Comparison of ENCODE assay signal across 18 cellular contexts in the genomic region with DNA sequence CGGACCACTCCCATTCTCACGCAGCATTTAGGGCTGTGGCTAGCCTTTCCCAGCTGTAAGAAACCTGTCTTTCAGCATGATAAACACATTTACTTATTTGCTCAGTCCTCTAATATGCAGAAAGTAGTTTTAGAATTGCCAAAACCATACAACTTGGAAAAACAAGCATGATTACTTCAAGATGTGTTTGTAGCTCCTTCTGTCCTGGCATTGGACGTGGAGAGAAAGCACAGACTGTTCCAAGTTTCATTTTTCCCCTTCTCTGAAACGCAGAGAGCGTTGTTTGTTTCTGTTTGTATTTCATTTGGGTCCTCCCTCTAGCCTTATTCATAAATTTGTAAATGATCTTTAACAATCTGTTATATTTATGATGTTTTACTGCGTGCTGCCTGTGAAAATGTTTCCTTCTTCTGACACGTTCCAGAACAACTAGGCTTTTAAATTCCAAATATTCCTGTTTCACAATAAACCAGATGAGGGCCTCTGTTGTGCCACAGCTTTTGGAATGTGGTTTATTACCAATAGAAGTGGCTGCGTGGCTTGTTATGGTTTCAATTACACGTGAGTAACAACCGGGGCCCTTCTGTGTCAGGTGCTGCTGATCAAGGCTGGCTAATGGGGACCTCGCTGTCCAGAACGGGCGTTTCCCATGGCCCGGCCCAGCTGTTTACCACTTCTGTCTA. TPM values are rescaled to one million over a fixed set of nuclear protein-coding genes. Genes with fewer than 3 reads are reported as not detected.
DNase-seq lines count a peak whose midpoint lies in the region; ATAC-seq, FAIRE-seq and TF ChIP-seq lines count a peak whose summit lies in the region.
"Had no signal": no experiment of that assay in that cellular context is flagged by ENCODE, and none has a peak within 500 bp of the region (broad histone marks: within the 10 kb centered on the region; RNA-seq: fewer than 3 reads in every experiment).

No MANE protein-coding gene starts in this region.

- H3K9ac ChIP-seq in smooth muscle cell (ENCODE audit: low read depth): no peak overlapping the region
- H3K9ac ChIP-seq in HepG2 (ENCODE audit: insufficient read depth, low read depth, low read length): no peak overlapping the region

- WGBS in hepatocyte (ENCODE audit: low lambda C conversion rate, missing lambda C conversion rate): 50% methylated on average over 14 of the region's 14 CpGs
- WGBS in smooth muscle cell (ENCODE audit: low lambda C conversion rate): 70% methylated on average over 14 of the region's 14 CpGs
- 61% methylated on average over 14 of the region's 14 CpGs for WGBS in HepG2 (ENCODE audit: low lambda C conversion rate)

- peak overlapping the region; percentile 34 for H3K4me2 ChIP-seq in hepatocyte
- H3K4me2 ChIP-seq in smooth muscle cell: peak overlapping the region; percentile 26
- no peak overlapping the region for H3K4me2 ChIP-seq in HepG2 (ENCODE audit: low read depth, low read length)

- TF ChIP-seq CTCF in VCaP (conservative IDR thresholded peaks at IDR 0.05): no peak
- TF ChIP-seq CTCF in hepatocyte (IDR thresholded peaks at IDR 0.05; ENCODE audit: poor library complexity): no peak
- TF ChIP-seq CTCF in smooth muscle cell (IDR thresholded peaks at IDR 0.05; ENCODE audit: borderline replicate concordance, insufficient read depth, poor library complexity, severe bottlenecking): no peak
- no peak for TF ChIP-seq CTCF in HepG2 (CRISPR knock-in tag; IDR thresholded peaks at IDR 0.05)

- intact Hi-C loops in HepG2 (cut with micrococcal nuclease; ENCODE audit: unreplicated experiment): loop anchor here (10.0 kb wide), 1 partner anchor 150 kb away; a partner anchor contains a TSS

- no peak overlapping the region for H3K4me3 Mint-ChIP-seq in effector memory CD8-positive, alpha-beta T cell
- H3K4me3 Mint-ChIP-seq: immature natural killer cell; stimulated activated naive B cell treated with anti-CD40 and anti-IgM and Interleukin-4, amounts not matched to agents 10 μg/mL and 1 μg/mL and 100 μg/mL, for 72 hours had no signal

- POLR2A ChIA-PET in HepG2 (lab: Yijun Ruan, JAX): no interaction called here

- no TSS peak for BruUV-seq in HepG2 (replicated peaks; lab: Mats Ljungman, UMichigan)

- no peaks in the 10 kb centered on the region for H3K9me3 ChIP-seq in hepatocyte (ENCODE audit: low read depth)
- H3K9me3 ChIP-seq in smooth muscle cell (replicated peaks; ENCODE audit: low read depth): no peaks in the 10 kb centered on the region
- peaks cover 3% of the 10 kb centered on the region; the same call in 1 of the 2 replicates for H3K9me3 ChIP-seq in HepG2 (ENCODE audit: low read length)

- H3K79me2 ChIP-seq in hepatocyte: no peaks in the 10 kb centered on the region
- no peaks in the 10 kb centered on the region for H3K79me2 ChIP-seq in smooth muscle cell (ENCODE audit: low read depth)
- no peaks in the 10 kb centered on the region for H3K79me2 ChIP-seq in HepG2 (ENCODE audit: insufficient read depth, low read length)

- H3F3A ChIP-seq in smooth muscle cell (ENCODE audit: low read depth): no peaks in the 10 kb centered on the region

- H3K9me3 Mint-ChIP-seq in effector memory CD8-positive, alpha-beta T cell: peaks cover 0 to 7% of the 10 kb centered on the region in 2 donors

- CTCF ChIA-PET in HepG2 (lab: Yijun Ruan, JAX; ENCODE audit: low intra/inter-chr PET ratio, low total read pairs): no interaction called here

- no peak for TF ChIP-seq RAD21 in HepG2 (CRISPR knock-in tag; IDR thresholded peaks at IDR 0.05)

- no peak for TF ChIP-seq EP300 in HepG2 (IDR thresholded peaks at IDR 0.05; ENCODE audit: low read depth in 2 of 2, low read length in 2 of 2)
- no peak for TF ChIP-seq EP300 in HepG2 (CRISPR knock-in tag; IDR thresholded peaks at IDR 0.05; ENCODE audit: borderline replicate concordance)

- H3K27me3 Mint-ChIP-seq in effector memory CD8-positive, alpha-beta T cell: peaks cover 0 to 14% of the 10 kb centered on the region in 2 donors

- H3K27ac ChIP-seq in VCaP (peak overlapping the region; percentile 58), hepatocyte (no peak overlapping the region), smooth muscle cell (ENCODE audit: low read depth) (no peak overlapping the region), HepG2 (ENCODE audit: extremely low read length, insufficient read depth, low read length) (no peak overlapping the region)

- H3K9me2 ChIP-seq in hepatocyte (replicated peaks; ENCODE audit: insufficient read depth): no peaks in the 10 kb centered on the region

- H3K27me3 ChIP-seq in hepatocyte (no peaks in the 10 kb centered on the region), smooth muscle cell (ENCODE audit: low read depth) (no peaks in the 10 kb centered on the region), HepG2 (ENCODE audit: control insufficient read depth in 1 of 2, insufficient read depth in 2 of 2, low read length in 2 of 2) (no peaks in the 10 kb centered on the region)

- no peak overlapping the region for H3K27ac Mint-ChIP-seq in effector memory CD8-positive, alpha-beta T cell
- H3K27ac Mint-ChIP-seq: immature natural killer cell; stimulated activated naive B cell treated with anti-CD40 and anti-IgM and Interleukin-4, amounts not matched to agents 10 μg/mL and 1 μg/mL and 100 μg/mL, for 72 hours had no signal

- peaks cover 6% of the 10 kb centered on the region for H3K4me1 ChIP-seq in hepatocyte (ENCODE audit: insufficient read depth)
- H3K4me1 ChIP-seq in smooth muscle cell (ENCODE audit: low read depth): no peaks in the 10 kb centered on the region
- peaks cover 22% of the 10 kb centered on the region for H3K4me1 ChIP-seq in HepG2 (ENCODE audit: insufficient read depth, low read length)

- H2AFZ ChIP-seq in hepatocyte (no peak overlapping the region), smooth muscle cell (ENCODE audit: low read depth) (no peak overlapping the region), HepG2 (ENCODE audit: low read length) (no peak overlapping the region)

- H3K36me3 Mint-ChIP-seq in effector memory CD8-positive, alpha-beta T cell (ENCODE audit: insufficient read depth): no peaks in the 10 kb centered on the region

- H4K20me1 ChIP-seq in hepatocyte (ENCODE audit: insufficient read depth, poor library complexity, severe bottlenecking) (no peaks in the 10 kb centered on the region), smooth muscle cell (ENCODE audit: low read depth) (no peaks in the 10 kb centered on the region), HepG2 (ENCODE audit: insufficient read depth, low read length) (no peaks in the 10 kb centered on the region)

- no peaks in the 10 kb centered on the region for H3K4me1 Mint-ChIP-seq in effector memory CD8-positive, alpha-beta T cell (ENCODE audit: low read depth in 2 of 2)
- H3K4me1 Mint-ChIP-seq: immature natural killer cell; stimulated activated naive B cell treated with anti-CD40 and anti-IgM and Interleukin-4, amounts not matched to agents 10 μg/mL and 1 μg/mL and 100 μg/mL, for 72 hours had no signal

- DNase-seq in EL (peak; percentile 34), hepatocyte (ENCODE audit: low spot score) (no peak), smooth muscle cell (lab: John Stamatoyannopoulos, UW; ENCODE audit: unreplicated experiment) (no peak), HepG2 (ENCODE audit: low spot score) (no peak), RKO (ENCODE audit: low spot score) (no peak)
- DNase-seq in effector memory CD8-positive, alpha-beta T cell: no peak
- DNase-seq: activated CD4-positive, alpha-beta T cell treated with anti-CD3 and anti-CD28 coated beads for 1 hour; activated T-cell treated with anti-CD3 and anti-CD28 coated beads, Interleukin-2, amount 50 U/mL, for 1 hour; cortex of kidney; foreskin melanocyte; immature natural killer cell; NCI-H1092 treated with DMSO at 0.1 percent for 48 hours; PC-3; stimulated activated CD4-positive, alpha-beta T cell treated with anti-CD3 and anti-CD28 coated beads, Interleukin-4, amount 100 ng/mL, for 4 hours; stimulated activated naive B cell treated with anti-CD40 and anti-IgM and Interleukin-4, amounts not matched to agents 10 μg/mL and 1 μg/mL and 100 μg/mL, for 72 hours had no signal

- TF ChIP-seq POLR2A in HepG2 (IDR thresholded peaks at IDR 0.05; ENCODE audit: insufficient read depth in 1 of 2, low read depth in 2 of 2, low read length in 2 of 2): no peak

- in situ Hi-C loops in HepG2 (cut with HindIII; ENCODE audit: extremely low pct_ligation_motif_present, low pct_unique_long_range_greater_than_20kb): no loop called here

- H3K4me3 ChIP-seq in hepatocyte (no peak overlapping the region), smooth muscle cell (peak overlapping the region; percentile 21), HepG2 (replicated peaks in 1 of 3; ENCODE audit: insufficient read depth in 1 of 3, low read depth in 2 of 3, low read length in 3 of 3) (no peak overlapping the region)

- no peak for FAIRE-seq in HepG2 (lab: Jason Lieb, UNC)

- no peaks in the 10 kb centered on the region for H3K36me3 ChIP-seq in hepatocyte (replicated peaks; ENCODE audit: insufficient read depth, low read depth)
- H3K36me3 ChIP-seq in smooth muscle cell (ENCODE audit: low read depth): no peaks in the 10 kb centered on the region
- H3K36me3 ChIP-seq in HepG2 (replicated peaks in 1 of 2; ENCODE audit: control insufficient read depth in 1 of 2, insufficient read depth in 2 of 2, low read length in 2 of 2): no peaks in the 10 kb centered on the region

- no peak for ATAC-seq in HepG2
- ATAC-seq in effector memory CD8-positive, alpha-beta T cell (replicated peaks): no peak
- no peak for ATAC-seq in GM21737 (IDR thresholded peaks at IDR 0.05; ENCODE audit: unreplicated experiment)
- ATAC-seq: PC-3; stimulated activated naive B cell treated with anti-CD40 and anti-IgM and Interleukin-4, amounts not matched to agents 10 μg/mL and 1 μg/mL and 100 μg/mL, for 72 hours had no signal

RNA-seq across cellular contexts. Expression of a gene that starts 26.1 kb away (rescaled TPM):
- total RNA-seq in hepatocyte (2.3 and 2.8 TPM in 2 replicates), smooth muscle cell (not detected in 2 replicates), HepG2 (2016; rRNA removed; fragmentation: Illumina TruSeq; extraction: Trizol) (3.6 and 6.1 TPM in 2 replicates)
- polyA plus RNA-seq in hepatocyte (1.4 and 3.1 TPM in 2 replicates), smooth muscle cell (not detected in 2 replicates), HepG2 (2011; rRNA removed) (0.91 and 0.94 TPM in 2 replicates)
- total RNA-seq in HepG2 (2016; cell fraction: cytosol; rRNA removed; fragmentation: Illumina TruSeq; extraction: Trizol; ENCODE audit: low read depth): 2.4 and 2.5 TPM in 2 replicates
- 3.4 and 9.7 TPM in 2 replicates for total RNA-seq in HepG2 (2016; cell fraction: insoluble cytoplasmic fraction; rRNA removed; fragmentation: Illumina TruSeq; extraction: Trizol)
- total RNA-seq in HepG2 (2016; cell fraction: membrane; rRNA removed; fragmentation: Illumina TruSeq; extraction: Trizol): 4.5 and 5.6 TPM in 2 replicates
- 6.7 and 7.4 TPM in 2 replicates for total RNA-seq in HepG2 (2016; cell fraction: nucleus; rRNA removed; fragmentation: Illumina TruSeq; extraction: Trizol)
- 0.37 and 1.0 TPM in 2 replicates for polyA plus RNA-seq in HepG2 (2011; cell fraction: cytosol; rRNA removed)
- 3.8 and 4.5 TPM in 2 replicates for polyA plus RNA-seq in HepG2 (2011; cell fraction: nucleus; rRNA removed)
- 1.7 and 2.4 TPM in 2 replicates for polyA plus RNA-seq in HepG2 (2012)
- polyA plus RNA-seq in HepG2 (2016; cell fraction: cytosol; fragmentation: Illumina TruSeq; extraction: Trizol; ENCODE audit: low read depth): 2.2 and 3.2 TPM in 2 replicates
- polyA plus RNA-seq in HepG2 (2016; cell fraction: insoluble cytoplasmic fraction; fragmentation: Illumina TruSeq; extraction: Trizol; ENCODE audit: low read depth): 6.3 and 6.7 TPM in 2 replicates
- 4.5 and 4.8 TPM in 2 replicates for polyA plus RNA-seq in HepG2 (2016; cell fraction: membrane; fragmentation: Illumina TruSeq; extraction: Trizol; ENCODE audit: low read depth)
- polyA plus RNA-seq in HepG2 (2016; cell fraction: nucleus; fragmentation: Illumina TruSeq; extraction: Trizol; ENCODE audit: insufficient read depth, low read depth): 16.6 TPM in 2 replicates
- polyA minus RNA-seq in HepG2 (2011; rRNA and poly(A)+ RNA removed; ENCODE audit: low replicate concordance): 0.98 and 1.5 TPM in 2 replicates
- polyA minus RNA-seq in HepG2 (2011; cell fraction: cytosol; rRNA and poly(A)+ RNA removed): 0.89 and 1.6 TPM in 2 replicates
- polyA minus RNA-seq in HepG2 (2011; cell fraction: nucleus; rRNA and poly(A)+ RNA removed): 3.2 and 7.9 TPM in 2 replicates
- total RNA-seq: posterior vena cava had no signal
- polyA plus RNA-seq: immature natural killer cell had no signal

RNA-seq across cellular contexts. Expression of a gene that starts 34.8 kb away (rescaled TPM):
- 9.7 and 13.1 TPM in 2 replicates for total RNA-seq in hepatocyte
- polyA plus RNA-seq in hepatocyte: 9.0 and 14.0 TPM in 2 replicates
- total RNA-seq in smooth muscle cell: 7.5 and 11.4 TPM in 2 replicates
- polyA plus RNA-seq in smooth muscle cell: 9.5 and 9.7 TPM in 2 replicates
- 17.3 and 26.2 TPM in 2 replicates for total RNA-seq in HepG2 (2016; rRNA removed; fragmentation: Illumina TruSeq; extraction: Trizol)
- total RNA-seq in HepG2 (2016; cell fraction: cytosol; rRNA removed; fragmentation: Illumina TruSeq; extraction: Trizol; ENCODE audit: low read depth): 19.4 and 19.6 TPM in 2 replicates
- total RNA-seq in HepG2 (2016; cell fraction: insoluble cytoplasmic fraction; rRNA removed; fragmentation: Illumina TruSeq; extraction: Trizol): 17.8 and 29.8 TPM in 2 replicates
- 9.5 and 9.7 TPM in 2 replicates for total RNA-seq in HepG2 (2016; cell fraction: membrane; rRNA removed; fragmentation: Illumina TruSeq; extraction: Trizol)
- 38.8 and 47.6 TPM in 2 replicates for total RNA-seq in HepG2 (2016; cell fraction: nucleus; rRNA removed; fragmentation: Illumina TruSeq; extraction: Trizol)
- 14.0 and 14.2 TPM in 2 replicates for polyA plus RNA-seq in HepG2 (2011; rRNA removed)
- polyA plus RNA-seq in HepG2 (2011; cell fraction: cytosol; rRNA removed): 3.9 and 4.6 TPM in 2 replicates
- polyA plus RNA-seq in HepG2 (2011; cell fraction: nucleus; rRNA removed): 31.2 and 37.8 TPM in 2 replicates
- 12.8 and 13.3 TPM in 2 replicates for polyA plus RNA-seq in HepG2 (2012)
- 0.77 and 1.1 TPM in 2 replicates for polyA plus RNA-seq in HepG2 (2016; cell fraction: cytosol; fragmentation: Illumina TruSeq; extraction: Trizol; ENCODE audit: low read depth)
- 13.4 and 13.7 TPM in 2 replicates for polyA plus RNA-seq in HepG2 (2016; cell fraction: insoluble cytoplasmic fraction; fragmentation: Illumina TruSeq; extraction: Trizol; ENCODE audit: low read depth)
- polyA plus RNA-seq in HepG2 (2016; cell fraction: membrane; fragmentation: Illumina TruSeq; extraction: Trizol; ENCODE audit: low read depth): 2.3 and 2.8 TPM in 2 replicates
- polyA plus RNA-seq in HepG2 (2016; cell fraction: nucleus; fragmentation: Illumina TruSeq; extraction: Trizol; ENCODE audit: insufficient read depth, low read depth): 57.7 and 61.6 TPM in 2 replicates
- polyA minus RNA-seq in HepG2 (2011; rRNA and poly(A)+ RNA removed; ENCODE audit: low replicate concordance): 25.8 and 45.7 TPM in 2 replicates
- polyA minus RNA-seq in HepG2 (2011; cell fraction: cytosol; rRNA and poly(A)+ RNA removed): 5.3 and 6.9 TPM in 2 replicates
- 44.3 and 51.8 TPM in 2 replicates for polyA minus RNA-seq in HepG2 (2011; cell fraction: nucleus; rRNA and poly(A)+ RNA removed)
